Comparison of ENCODE assay signal across 11 cellular contexts in genomic region chr19:3098141-3098514, GRCh38. TPM values are rescaled to one million over a fixed set of nuclear protein-coding genes. Genes with fewer than 3 reads are reported as not detected.
DNase-seq lines count a peak whose midpoint lies in the region; ATAC-seq and TF ChIP-seq lines count a peak whose summit lies in the region.
"Had no signal": no experiment of that assay in that cellular context is flagged by ENCODE, and none has a peak within 500 bp of the region (broad histone marks: within the 10 kb centered on the region; RNA-seq: fewer than 3 reads in every experiment).

No MANE protein-coding gene starts in this region.

- peaks cover 17% of the 10 kb centered on the region for H3K4me1 ChIP-seq in RWPE2 (ENCODE audit: insufficient read depth, poor library complexity, severe bottlenecking)
- H3K4me1 ChIP-seq in esophagus squamous epithelium = peaks cover 48 to 89% (median 49%) of the 10 kb centered on the region in 3 donors
- peaks cover 69% of the 10 kb centered on the region for H3K4me1 ChIP-seq in mucosa of stomach (ENCODE audit: control insufficient read depth, insufficient read depth, low read length)

- 25 to 40% methylated on average over 5 to 9 of the region's 18 CpGs for WGBS in esophagus squamous epithelium, 2 donors

- no peaks in the 10 kb centered on the region for H3K36me3 ChIP-seq in RWPE2 (ENCODE audit: low read depth)
- no peaks in the 10 kb centered on the region for H3K36me3 ChIP-seq in esophagus squamous epithelium
- no peaks in the 10 kb centered on the region for H3K36me3 ChIP-seq in mucosa of stomach (ENCODE audit: control insufficient read depth, insufficient read depth, low read length)
- H3K36me3 ChIP-seq: neural progenitor cell had no signal

- CTCF ChIA-PET in activated CD4-positive, alpha-beta T cell treated with anti-CD3 and anti-CD28 coated beads for 36 hours (lab: Charles Lee) = interaction anchor here (0.7 to 1.1 kb wide), 2 partner anchors 8 to 11 kb away, joined by 3 to 4 read pairs; no protein-coding TSS in a partner anchor

- POLR2A ChIA-PET in activated CD4-positive, alpha-beta T cell treated with anti-CD3 and anti-CD28 coated beads for 36 hours (lab: Charles Lee) = no interaction called here

- H3K36me3 Mint-ChIP-seq in type B pancreatic cell = no peaks in the 10 kb centered on the region
- no peaks in the 10 kb centered on the region for H3K36me3 Mint-ChIP-seq in activated CD4-positive, alpha-beta T cell treated with anti-CD3 and anti-CD28 coated beads for 36 hours (ENCODE audit: low read depth)
- H3K36me3 Mint-ChIP-seq in stimulated activated memory B cell treated with anti-CD40 and anti-IgM and Interleukin-4, amounts not matched to agents 10 μg/mL and 1 μg/mL and 100 μg/mL, for 72 hours = no peaks in the 10 kb centered on the region
- H3K36me3 Mint-ChIP-seq: neural progenitor cell had no signal

- TF ChIP-seq CTCF in RWPE2 (IDR thresholded peaks at IDR 0.05; ENCODE audit: poor library complexity, severe bottlenecking) (no peak), esophagus squamous epithelium (IDR thresholded peaks at IDR 0.05) (no peak), type B pancreatic cell (conservative IDR thresholded peaks at IDR 0.05) (no peak)

- intact Hi-C loops in esophagus squamous epithelium (cut with DNase I) = no loop called here
- intact Hi-C loops in activated CD4-positive, alpha-beta T cell treated with anti-CD3 and anti-CD28 coated beads for 36 hours (cut with DNase I, micrococcal nuclease) = no loop called here

- H3K9me3 ChIP-seq in RWPE2 (ENCODE audit: severe bottlenecking) (no peaks in the 10 kb centered on the region), esophagus squamous epithelium (no peaks in the 10 kb centered on the region), mucosa of stomach (ENCODE audit: control insufficient read depth, low read length) (no peaks in the 10 kb centered on the region)

- H3K27me3 ChIP-seq in RWPE2 (ENCODE audit: insufficient read depth, poor library complexity, severe bottlenecking) (no peaks in the 10 kb centered on the region), esophagus squamous epithelium (no peaks in the 10 kb centered on the region), mucosa of stomach (ENCODE audit: control insufficient read depth, insufficient read depth, low read length) (no peaks in the 10 kb centered on the region)
- H3K27me3 ChIP-seq: neural progenitor cell had no signal

- peak overlapping the region; percentile 97 for H3K9ac ChIP-seq in mucosa of stomach (ENCODE audit: low read length)

- DNase-seq in RWPE2 (ENCODE audit: low spot score) = peak; percentile 54
- DNase-seq in esophagus squamous epithelium (lab: John Stamatoyannopoulos, UW) = no peak
- no peak for DNase-seq in type B pancreatic cell (ENCODE audit: extremely low spot score, unreplicated experiment)
- no peak for DNase-seq in activated CD4-positive, alpha-beta T cell treated with anti-CD3 and anti-CD28 coated beads for 36 hours
- no peak for DNase-seq in cerebellum (ENCODE audit: low spot score)
- DNase-seq: activated CD4-positive, alpha-beta T cell treated with anti-CD3 and anti-CD28 coated beads, Interleukin-2, amount 50 U/mL, for 4 hours; SHP77 treated with DMSO at 0.1 percent for 48 hours had no signal

- H3K4me3 ChIP-seq in RWPE2 (ENCODE audit: severe bottlenecking) (peak overlapping the region; percentile 13), esophagus squamous epithelium (peak overlapping the region; percentile 18 to 96 (median 78)), mucosa of stomach (ENCODE audit: low read length) (peak overlapping the region; percentile 38)
- H3K4me3 ChIP-seq: neural progenitor cell had no signal

- no peak overlapping the region for H3K27ac Mint-ChIP-seq in type B pancreatic cell
- H3K27ac Mint-ChIP-seq in activated CD4-positive, alpha-beta T cell treated with anti-CD3 and anti-CD28 coated beads for 36 hours = no peak overlapping the region
- no peak overlapping the region for H3K27ac Mint-ChIP-seq in stimulated activated memory B cell treated with anti-CD40 and anti-IgM and Interleukin-4, amounts not matched to agents 10 μg/mL and 1 μg/mL and 100 μg/mL, for 72 hours
- H3K27ac Mint-ChIP-seq: neural progenitor cell had no signal

- H3K4me1 Mint-ChIP-seq in type B pancreatic cell (ENCODE audit: unreplicated experiment) = peaks cover 12% of the 10 kb centered on the region
- H3K4me1 Mint-ChIP-seq in activated CD4-positive, alpha-beta T cell treated with anti-CD3 and anti-CD28 coated beads for 36 hours = peaks cover 28% of the 10 kb centered on the region
- H3K4me1 Mint-ChIP-seq in stimulated activated memory B cell treated with anti-CD40 and anti-IgM and Interleukin-4, amounts not matched to agents 10 μg/mL and 1 μg/mL and 100 μg/mL, for 72 hours = peaks cover 51% of the 10 kb centered on the region

- H3K27ac ChIP-seq in RWPE2 (ENCODE audit: poor library complexity, severe bottlenecking) (peak overlapping the region; percentile 35), esophagus squamous epithelium (peak overlapping the region; percentile 74 to 88 (median 84))
- H3K27ac ChIP-seq: neural progenitor cell had no signal

- H3K9me3 Mint-ChIP-seq in type B pancreatic cell = no peaks in the 10 kb centered on the region
- H3K9me3 Mint-ChIP-seq in activated CD4-positive, alpha-beta T cell treated with anti-CD3 and anti-CD28 coated beads for 36 hours (ENCODE audit: low read depth) = no peaks in the 10 kb centered on the region
- H3K9me3 Mint-ChIP-seq in stimulated activated memory B cell treated with anti-CD40 and anti-IgM and Interleukin-4, amounts not matched to agents 10 μg/mL and 1 μg/mL and 100 μg/mL, for 72 hours = no peaks in the 10 kb centered on the region
- H3K9me3 Mint-ChIP-seq: neural progenitor cell had no signal

- no peaks in the 10 kb centered on the region for H3K27me3 Mint-ChIP-seq in type B pancreatic cell
- no peaks in the 10 kb centered on the region for H3K27me3 Mint-ChIP-seq in activated CD4-positive, alpha-beta T cell treated with anti-CD3 and anti-CD28 coated beads for 36 hours
- H3K27me3 Mint-ChIP-seq in stimulated activated memory B cell treated with anti-CD40 and anti-IgM and Interleukin-4, amounts not matched to agents 10 μg/mL and 1 μg/mL and 100 μg/mL, for 72 hours = peaks cover 51% of the 10 kb centered on the region

- TF ChIP-seq POLR2A in esophagus squamous epithelium (IDR thresholded peaks at IDR 0.05) = no peak

- ATAC-seq in RWPE2 (ENCODE audit: low read depth) (no peak), HG03045 (IDR thresholded peaks at IDR 0.05; ENCODE audit: unreplicated experiment) (no peak)
- ATAC-seq in activated CD4-positive, alpha-beta T cell treated with anti-CD3 and anti-CD28 coated beads for 36 hours = no peak
- no peak for ATAC-seq in stimulated activated memory B cell treated with anti-CD40 and anti-IgM and Interleukin-4, amounts not matched to agents 10 μg/mL and 1 μg/mL and 100 μg/mL, for 72 hours

- peak overlapping the region; percentile 54 for H3K4me3 Mint-ChIP-seq in type B pancreatic cell
- no peak overlapping the region for H3K4me3 Mint-ChIP-seq in activated CD4-positive, alpha-beta T cell treated with anti-CD3 and anti-CD28 coated beads for 36 hours
- H3K4me3 Mint-ChIP-seq in stimulated activated memory B cell treated with anti-CD40 and anti-IgM and Interleukin-4, amounts not matched to agents 10 μg/mL and 1 μg/mL and 100 μg/mL, for 72 hours = no peak overlapping the region

RNA-seq across cellular contexts. Expression of gene GNA11, which starts 4.0 kb away (rescaled TPM):
- 10 to 100 TPM; 21.2 to 39.7 (median 34.0) TPM for total RNA-seq in esophagus squamous epithelium
- 46.9 and 62.0 TPM in 2 replicates for total RNA-seq in type B pancreatic cell (ENCODE audit: low replicate concordance)
- total RNA-seq in activated CD4-positive, alpha-beta T cell treated with anti-CD3 and anti-CD28 coated beads for 36 hours = 10 to 100 TPM in 1 of 2 experiments, 1 to 10 TPM in 1; 7.3 to 13.2 TPM
- 37.0 TPM for total RNA-seq in cerebellum

RNA-seq across cellular contexts. Expression of gene TLE5, which starts 35.8 kb away (rescaled TPM):
- total RNA-seq in esophagus squamous epithelium = 100 to 1,000 TPM; 141 to 433 (median 298) TPM
- 302 and 418 TPM in 2 replicates for total RNA-seq in type B pancreatic cell (ENCODE audit: low replicate concordance)
- 100 to 1,000 TPM; 349 to 533 TPM for total RNA-seq in activated CD4-positive, alpha-beta T cell treated with anti-CD3 and anti-CD28 coated beads for 36 hours
- 92.0 TPM for total RNA-seq in cerebellum

RNA-seq across cellular contexts. Expression of gene GNA15, which starts 37.7 kb away (rescaled TPM):
- total RNA-seq in esophagus squamous epithelium = 100 to 1,000 TPM in 3 of 4 donors, 10 to 100 TPM in 1; 72.7 to 186 (median 132) TPM
- total RNA-seq in type B pancreatic cell (ENCODE audit: low replicate concordance) = 1.6 and 3.9 TPM in 2 replicates
- total RNA-seq in activated CD4-positive, alpha-beta T cell treated with anti-CD3 and anti-CD28 coated beads for 36 hours = 10 to 100 TPM; 64.9 to 70.9 TPM
- 0.73 TPM for total RNA-seq in cerebellum

Comparison
In these comparisons a context has a peak if more than half of its experiments do, and no peak if none do; other contexts are left out.
1. H3K4me3 ChIP-seq: peak in every context shown above with its lines; median percentile 78 in esophagus squamous epithelium; 38 in mucosa of stomach; 13 in RWPE2.
2. RNA of gene GNA15, which starts 37.7 kb away (total RNA-seq): 72.7 to 186 TPM in esophagus squamous epithelium and 64.9 to 70.9 TPM in activated CD4-positive, alpha-beta T cell treated with anti-CD3 and anti-CD28 coated beads for 36 hours; 1.6 to 3.9 TPM in type B pancreatic cell and 0.73 TPM in cerebellum (single experiment); every median in the first group is over 10 times any median in the second.